9 cellular contexts compared by ENCODE assay signal in the genomic region with DNA sequence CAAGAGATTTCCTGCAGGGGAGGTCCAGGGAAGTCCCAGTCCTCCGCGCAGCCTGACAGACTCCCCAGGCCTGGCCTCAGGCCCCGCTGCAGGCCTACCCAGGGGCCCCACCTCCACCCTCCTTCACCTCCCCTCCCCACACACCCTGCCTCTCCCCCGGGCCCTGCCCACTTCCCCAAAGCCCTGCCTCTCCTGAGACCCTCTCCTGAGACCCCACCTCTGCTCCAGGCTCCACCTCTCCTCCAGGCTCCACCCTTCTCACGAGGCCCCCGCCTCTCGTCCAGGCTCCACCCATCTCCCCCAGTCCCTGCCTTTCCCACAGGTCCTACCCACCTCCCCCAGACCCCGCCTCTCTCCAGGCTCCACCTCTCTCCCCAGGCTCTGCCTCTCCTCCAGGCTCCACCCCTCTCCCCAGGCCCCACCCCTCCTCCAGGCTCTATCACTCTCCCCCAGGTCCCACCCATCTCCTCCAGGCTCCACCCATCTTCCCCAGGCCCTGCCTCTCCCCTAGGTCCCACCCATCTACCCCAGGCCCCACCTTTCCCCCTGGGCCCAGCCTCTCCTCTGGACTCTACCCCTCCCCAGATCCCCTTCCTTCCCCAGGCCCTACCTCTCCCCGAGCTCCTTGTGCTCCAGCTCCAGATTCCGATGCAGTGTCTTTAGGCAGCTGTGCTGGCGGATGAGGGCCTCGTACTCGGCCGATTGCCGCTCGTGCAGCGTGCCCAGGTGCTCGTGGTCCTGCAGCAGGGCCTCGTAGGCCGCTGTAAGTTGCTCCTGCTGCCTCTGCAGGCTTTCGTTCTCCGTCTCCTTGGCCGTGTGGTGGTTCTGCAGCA. TPM values are rescaled to one million over a fixed set of nuclear protein-coding genes. Genes with fewer than 3 reads are reported as not detected.
A peak's percentile ranks its signal among the peaks of the same experiment; 100 is the strongest.
DNase-seq lines count a peak whose midpoint lies in the region; ATAC-seq and TF ChIP-seq lines count a peak whose summit lies in the region.
"Had no signal": no experiment of that assay in that cellular context is flagged by ENCODE, and none has a peak within 500 bp of the region (broad histone marks: within the 10 kb centered on the region; RNA-seq: fewer than 3 reads in every experiment).

No MANE protein-coding gene starts in this region.

- H3K4me3 ChIP-seq in gastroesophageal sphincter (no peak overlapping the region), tibial nerve (no peak overlapping the region)
- H3K4me3 ChIP-seq: SJSA1 had no signal

- TF ChIP-seq POLR2A in gastroesophageal sphincter (IDR thresholded peaks at IDR 0.05), result no peak
- TF ChIP-seq POLR2A in tibial nerve (IDR thresholded peaks at IDR 0.05), result no peak

- peaks cover 0 to 9% (median 0%) of the 10 kb centered on the region in 3 donors for H3K4me1 ChIP-seq in gastroesophageal sphincter
- peaks cover 0 to 4% (median 0%) of the 10 kb centered on the region in 4 donors for H3K4me1 ChIP-seq in tibial nerve
- H3K4me1 ChIP-seq: SJSA1 had no signal

- no peak overlapping the region for H3K27ac ChIP-seq in gastroesophageal sphincter
- no peak overlapping the region for H3K27ac ChIP-seq in tibial nerve
- H3K27ac ChIP-seq: SJSA1 had no signal

- H3K36me3 ChIP-seq in gastroesophageal sphincter (peaks cover 0 to 10% of the 10 kb centered on the region in 2 donors), tibial nerve (no peaks in the 10 kb centered on the region)
- H3K36me3 ChIP-seq: SJSA1 had no signal

- TF ChIP-seq CTCF in gastroesophageal sphincter (IDR thresholded peaks at IDR 0.05) (no peak), tibial nerve (IDR thresholded peaks at IDR 0.05) (no peak)

- H3K9me3 ChIP-seq in gastroesophageal sphincter, result no peaks in the 10 kb centered on the region
- no peaks in the 10 kb centered on the region for H3K9me3 ChIP-seq in tibial nerve
- H3K9me3 ChIP-seq: SJSA1 had no signal

- H3K27me3 ChIP-seq in gastroesophageal sphincter, result no peaks in the 10 kb centered on the region
- peaks cover 0 to 16% of the 10 kb centered on the region in 2 donors for H3K27me3 ChIP-seq in tibial nerve
- H3K27me3 ChIP-seq: SJSA1 had no signal

- TF ChIP-seq EP300 in gastroesophageal sphincter (IDR thresholded peaks at IDR 0.05) (no peak), tibial nerve (IDR thresholded peaks at IDR 0.05) (no peak)

- WGBS in gastroesophageal sphincter (ENCODE audit: low coverage in 1 of 2), 2 donors, result 55 to 80% methylated on average over 8 to 12 of the region's 23 CpGs
- WGBS in tibial nerve, 2 donors, result 47 to 54% methylated on average over 23 of the region's 23 CpGs

- peak; percentile 63 for DNase-seq in activated CD4-positive, CD25-positive, alpha-beta regulatory T cell treated with anti-CD3 and anti-CD28 coated beads, Interleukin-2, amount 50 U/mL, for 72 hours
- peak; percentile 82 to 91 for DNase-seq in stimulated activated CD4-positive, alpha-beta T cell treated with anti-CD3 and anti-CD28 coated beads, Interleukin-4, amount 100 ng/mL, for 48 hours (ENCODE audit: low read depth in 2 of 2)
- DNase-seq in midbrain (lab: John Stamatoyannopoulos, UW), result no peak
- DNase-seq in tibial nerve (ENCODE audit: low spot score in 2 of 2), result no peak

- ATAC-seq in GM18907 (IDR thresholded peaks at IDR 0.05; ENCODE audit: unreplicated experiment) (peak; percentile 55), HG03442 (IDR thresholded peaks at IDR 0.05; ENCODE audit: unreplicated experiment) (peak; percentile 36), gastroesophageal sphincter (peak; percentile 62), GM18498 (IDR thresholded peaks at IDR 0.05; ENCODE audit: unreplicated experiment) (no peak)

RNA-seq across cellular contexts. Expression of gene GPR68, which starts 58.8 kb away (rescaled TPM):
- total RNA-seq in gastroesophageal sphincter (10 to 100 TPM in 1 of 4 donors, 1 to 10 TPM in 3; 1.8 to 10.3 (median 3.0) TPM), tibial nerve (1 to 10 TPM in 1 of 4 donors, under 1 TPM in 3; 0.21 to 4.1 (median 0.52) TPM)
- total RNA-seq: SJSA1 had no signal

Comparison
In these comparisons a context has a peak if more than half of its experiments do, and no peak if none do; other contexts are left out.
1. DNase-seq: peak in activated CD4-positive, CD25-positive, alpha-beta regulatory T cell treated with anti-CD3 and anti-CD28 coated beads, Interleukin-2, amount 50 U/mL, for 72 hours (single experiment) and stimulated activated CD4-positive, alpha-beta T cell treated with anti-CD3 and anti-CD28 coated beads, Interleukin-4, amount 100 ng/mL, for 48 hours (2 of 2); none in midbrain (single experiment) and tibial nerve (0 of 2).